In the genomic region with DNA sequence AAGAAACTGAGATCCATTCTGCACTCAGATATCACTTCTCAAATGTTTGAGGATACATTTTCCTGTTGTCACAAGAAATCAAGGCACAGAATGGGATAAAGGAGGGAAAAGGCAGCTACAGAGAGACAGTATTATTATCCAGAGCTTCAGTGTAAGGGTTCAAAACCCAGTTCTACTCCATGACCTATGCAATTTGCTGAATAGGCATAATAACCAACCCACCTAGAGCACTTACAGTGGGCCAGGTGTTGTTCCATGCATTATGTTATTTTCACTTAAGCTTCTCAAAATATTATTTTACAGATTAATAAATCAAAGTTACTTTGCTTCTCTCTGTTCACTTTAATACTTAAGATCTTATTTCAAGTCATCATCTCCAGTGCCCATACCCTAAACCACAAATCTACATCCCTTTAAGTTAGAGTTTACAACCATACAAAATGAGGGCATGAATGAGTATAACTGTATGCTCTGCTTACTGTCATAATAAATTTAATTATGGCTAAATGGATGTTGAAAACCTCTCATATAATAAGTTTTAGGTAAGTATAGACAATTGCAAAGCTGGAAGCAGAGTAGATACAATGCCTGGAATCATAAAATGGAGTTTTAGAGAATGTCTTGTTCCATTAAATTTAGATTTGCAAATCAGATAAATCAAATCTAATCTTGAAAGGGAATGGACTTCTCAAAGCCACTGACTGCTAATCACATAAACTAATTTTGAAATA, we compare ENCODE assay signal across 28 cellular contexts. TPM values are rescaled to one million over a fixed set of nuclear protein-coding genes. Genes with fewer than 3 reads are reported as not detected.
"Had no signal": no experiment of that assay in that cellular context is flagged by ENCODE, and none has a peak within 500 bp of the region (broad histone marks: within the 10 kb centered on the region; RNA-seq: fewer than 3 reads in every experiment).

No MANE protein-coding gene starts in this region.

- ATAC-seq: naive thymus-derived CD4-positive, alpha-beta T cell; natural killer cell; psoas muscle; right cardiac atrium; sciatic nerve; stimulated activated memory B cell treated with anti-CD40 and anti-IgM and Interleukin-4, amounts not matched to agents 10 μg/mL and 1 μg/mL and 100 μg/mL, for 72 hours; stimulated activated naive CD8-positive, alpha-beta T cell treated with anti-CD3 and anti-CD28 coated beads, Interleukin-15, amount 100 ng/mL, for 72 hours; stimulated activated naive CD8-positive, alpha-beta T cell treated with anti-CD3 and anti-CD28 coated beads, Interleukin-15, Interleukin-2, amounts not matched to agents 100 U/mL and 50 U/mL, for 24 hours; upper lobe of right lung had no signal

- DNase-seq: naive thymus-derived CD4-positive, alpha-beta T cell; natural killer cell; occipital lobe; ovary; posterior cingulate gyrus; psoas muscle; right cardiac atrium; spleen; stimulated activated CD4-positive, alpha-beta T cell treated with anti-CD3 and anti-CD28 coated beads, Interleukin-12 subunit alpha, Interleukin-12 subunit beta, amount 100 ng/mL, for 4 hours; stimulated activated CD4-positive, alpha-beta T cell treated with anti-CD3 and anti-CD28 coated beads, Interleukin-1b, Interleukin-23, amount 100 ng/mL, for 48 hours; stimulated activated CD4-positive, alpha-beta T cell treated with anti-CD3 and anti-CD28 coated beads, Interleukin-4, amount 100 ng/mL, for 24 hours; stimulated activated CD8-positive, alpha-beta memory T cell treated with anti-CD3 and anti-CD28 coated beads, Interleukin-4, amount 100 ng/mL, for 48 hours; stimulated activated naive CD4-positive, alpha-beta T cell; stimulated activated naive CD8-positive, alpha-beta T cell treated with anti-CD3 and anti-CD28 coated beads, Interleukin-15, amount 100 ng/mL, for 72 hours; stimulated activated naive CD8-positive, alpha-beta T cell treated with anti-CD3 and anti-CD28 coated beads, Interleukin-15, Interleukin-2, amounts not matched to agents 100 U/mL and 50 U/mL, for 24 hours; substantia nigra; testis; tibial artery; transverse colon; upper lobe of right lung; uterus had no signal

- H3K27me3 ChIP-seq: neural progenitor cell, ovary, spleen, suprapubic skin, testis, tibial artery, transverse colon, upper lobe of right lung, uterus had no signal

- H3K79me2 ChIP-seq: parathyroid adenoma had no signal

- H2AFZ ChIP-seq: neural progenitor cell, parathyroid adenoma had no signal

- H3K4me1 ChIP-seq: neural progenitor cell, parathyroid adenoma, psoas muscle, spleen, suprapubic skin, testis, tibial artery, transverse colon, upper lobe of right lung, uterus had no signal

- H3K27ac ChIP-seq: neural progenitor cell, ovary, parathyroid adenoma, psoas muscle, skin epidermis, spleen, suprapubic skin, testis, tibial artery, transverse colon, upper lobe of right lung, uterus had no signal

- H3K9me3 ChIP-seq: ovary, psoas muscle, suprapubic skin, testis, tibial artery, transverse colon, upper lobe of right lung, uterus had no signal

- H3K4me2 ChIP-seq: neural progenitor cell, smooth muscle cell had no signal

- H3K4me3 ChIP-seq: neural progenitor cell, ovary, psoas muscle, skin epidermis, smooth muscle cell, spleen, suprapubic skin, testis, tibial artery, transverse colon, upper lobe of right lung, uterus had no signal

- H3K9ac ChIP-seq: neural progenitor cell, parathyroid adenoma had no signal

- H3K36me3 ChIP-seq: neural progenitor cell, ovary, spleen, suprapubic skin, tibial artery, transverse colon, upper lobe of right lung, uterus had no signal

RNA-seq across cellular contexts. Expression of a gene that starts 28.1 kb away (rescaled TPM):
- total RNA-seq: natural killer cell had no signal
- polyA plus RNA-seq: naive thymus-derived CD4-positive, alpha-beta T cell had no signal
